ENCODE assay signal across 24 cellular contexts in the genomic region with DNA sequence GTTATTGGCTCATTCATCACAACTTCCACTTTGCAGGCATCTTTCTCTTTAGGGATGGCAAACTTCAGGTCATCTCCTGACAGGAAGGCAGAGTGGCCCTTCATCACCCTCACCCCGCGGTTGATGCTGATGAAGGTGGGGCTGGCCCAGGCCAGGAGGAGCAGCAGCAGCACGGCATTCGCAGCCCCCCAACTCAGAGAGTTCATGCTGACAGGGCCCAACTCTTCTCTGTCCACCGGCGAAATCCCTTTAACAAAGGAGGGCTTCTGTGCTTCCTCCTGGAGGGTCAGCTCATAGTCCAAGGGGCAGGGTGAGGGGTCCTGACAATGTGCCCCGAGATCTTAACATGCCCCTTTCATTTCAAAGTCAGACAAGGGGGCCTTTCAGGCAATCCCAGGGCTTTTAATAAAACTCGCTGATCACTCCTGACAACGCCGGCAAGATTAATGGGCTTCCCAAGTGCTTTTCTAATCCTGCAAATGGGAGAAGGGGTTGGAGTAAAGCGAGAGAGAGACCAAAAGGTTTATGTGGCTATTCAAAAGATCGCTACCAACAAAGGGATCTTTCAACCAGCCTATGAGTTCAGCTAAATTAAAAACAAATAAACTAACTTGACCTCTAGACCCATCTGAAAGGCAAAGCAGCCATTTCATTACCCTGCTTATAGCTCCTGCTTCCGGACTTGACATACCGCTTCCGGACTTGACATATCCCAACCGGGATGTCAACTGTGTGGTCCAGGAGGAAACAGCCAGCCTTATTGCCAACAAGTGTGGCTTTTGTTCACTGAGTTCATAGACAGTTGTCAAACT. TPM values are rescaled to one million over a fixed set of nuclear protein-coding genes. Genes with fewer than 3 reads are reported as not detected.
DNase-seq lines count a peak whose midpoint lies in the region; ATAC-seq and TF ChIP-seq lines count a peak whose summit lies in the region.
"Had no signal": no experiment of that assay in that cellular context is flagged by ENCODE, and none has a peak within 500 bp of the region (broad histone marks: within the 10 kb centered on the region; RNA-seq: fewer than 3 reads in every experiment).

No MANE protein-coding gene starts in this region.

- peaks cover 9 to 17% (median 12%) of the 10 kb centered on the region in 5 experiments for H3K9me3 Mint-ChIP-seq in brain
- H3K9me3 Mint-ChIP-seq: activated CD4-positive, alpha-beta memory T cell treated with anti-CD3 and anti-CD28 coated beads, Interleukin-2, amount 10 ng/mL, durations not matched to agents 7 days and 5 days; T-helper 2 cell treated with Interferon-gamma antibody and Interleukin-4, amounts not matched to agents 5 μg/mL and 100 μg/mL, for 36 hours had no signal

- WGBS in smooth muscle cell (ENCODE audit: low lambda C conversion rate) = 59% methylated on average over 16 of the region's 16 CpGs
- WGBS in GM23248 (ENCODE audit: low coverage in 1 of 2, low lambda C conversion rate in 2 of 2, missing lambda C conversion rate in 2 of 2), 2 experiments = 72 to 76% methylated on average over 16 of the region's 16 CpGs

- TF ChIP-seq CTCF in brain (conservative IDR thresholded peaks at IDR 0.05) (no peak), mucosa of descending colon (IDR thresholded peaks at IDR 0.05) (no peak), smooth muscle cell (IDR thresholded peaks at IDR 0.05; ENCODE audit: borderline replicate concordance, insufficient read depth, poor library complexity, severe bottlenecking) (no peak)

- peak overlapping the region in 3 of 5 experiments; percentile 66 to 84 (median 74) for H3K4me3 Mint-ChIP-seq in brain
- H3K4me3 Mint-ChIP-seq: activated CD4-positive, alpha-beta memory T cell treated with anti-CD3 and anti-CD28 coated beads, Interleukin-2, amount 10 ng/mL, durations not matched to agents 7 days and 5 days; CD14-positive monocyte; T-helper 2 cell treated with Interferon-gamma antibody and Interleukin-4, amounts not matched to agents 5 μg/mL and 100 μg/mL, for 36 hours had no signal

- H3K79me2 ChIP-seq in smooth muscle cell (ENCODE audit: low read depth) (peaks cover 4% of the 10 kb centered on the region), GM23248 (ENCODE audit: insufficient read depth) (no peaks in the 10 kb centered on the region)

- no peaks in the 10 kb centered on the region for H3K9me2 ChIP-seq in GM23248 (ENCODE audit: insufficient read depth)

- H2AFZ ChIP-seq in smooth muscle cell (ENCODE audit: low read depth) (no peak overlapping the region), GM23248 (no peak overlapping the region)

- no peaks in the 10 kb centered on the region for H3K4me1 ChIP-seq in mucosa of descending colon (ENCODE audit: low read depth)
- peaks cover 15% of the 10 kb centered on the region for H3K4me1 ChIP-seq in smooth muscle cell (ENCODE audit: low read depth)
- H3K4me1 ChIP-seq in GM23248 (ENCODE audit: insufficient read depth) = no peaks in the 10 kb centered on the region
- H3K4me1 ChIP-seq: HAP-1, right atrium auricular region, suprapubic skin had no signal

- peak overlapping the region in 3 of 5 experiments; percentile 52 to 74 (median 69) for H3K27ac Mint-ChIP-seq in brain
- H3K27ac Mint-ChIP-seq: activated CD4-positive, alpha-beta memory T cell treated with anti-CD3 and anti-CD28 coated beads, Interleukin-2, amount 10 ng/mL, durations not matched to agents 7 days and 5 days; CD14-positive monocyte; T-helper 2 cell treated with Interferon-gamma antibody and Interleukin-4, amounts not matched to agents 5 μg/mL and 100 μg/mL, for 36 hours had no signal

- DNase-seq in NCI-H2227 treated with DMSO at 0.1 percent for 48 hours (lab: John Stamatoyannopoulos, UW) (peak; percentile 18), mucosa of descending colon (no peak), smooth muscle cell (lab: John Stamatoyannopoulos, UW; ENCODE audit: unreplicated experiment) (no peak), GM23248 (no peak), NCI-H774 (lab: John Stamatoyannopoulos, UW) (no peak), NCI-H2196 (lab: John Stamatoyannopoulos, UW; ENCODE audit: unreplicated experiment) (no peak)
- DNase-seq: activated CD4-positive, alpha-beta memory T cell treated with anti-CD3 and anti-CD28 coated beads, Interleukin-2, amount 10 ng/mL, durations not matched to agents 7 days and 5 days; activated effector memory CD4-positive, alpha-beta T cell treated with anti-CD3 and anti-CD28 coated beads, Interleukin-2, amount 50 U/mL, for 16 hours; cerebellar nuclear complex; effector CD4-positive, alpha-beta T cell; hippocampal formation; KBM-7; left ventricle myocardium superior; NCI-H1694 treated with DMSO at 0.1 percent for 48 hours; NCI-H226; nucleus accumbens had no signal

- ATAC-seq in mucosa of descending colon = peak; percentile 25
- ATAC-seq: esophagus mucosa, left ventricle myocardium superior, Panc1 had no signal

- intact Hi-C loops in mucosa of descending colon (cut with DNase I, micrococcal nuclease) = no loop called here

- H3K9ac ChIP-seq in smooth muscle cell (ENCODE audit: low read depth) (no peak overlapping the region), GM23248 (no peak overlapping the region)

- H3K4me3 ChIP-seq in mucosa of descending colon = no peak overlapping the region
- H3K4me3 ChIP-seq in smooth muscle cell = no peak overlapping the region
- no peak overlapping the region for H3K4me3 ChIP-seq in GM23248
- H3K4me3 ChIP-seq: HAP-1, right atrium auricular region, suprapubic skin had no signal

- H3K4me1 Mint-ChIP-seq in brain = peaks cover 31% of the 10 kb centered on the region
- H3K4me1 Mint-ChIP-seq: activated CD4-positive, alpha-beta memory T cell treated with anti-CD3 and anti-CD28 coated beads, Interleukin-2, amount 10 ng/mL, durations not matched to agents 7 days and 5 days; CD14-positive monocyte had no signal

- peaks cover 5% of the 10 kb centered on the region for H3F3A ChIP-seq in smooth muscle cell (ENCODE audit: low read depth)
- H3F3A ChIP-seq in GM23248 (ENCODE audit: insufficient read depth) = no peaks in the 10 kb centered on the region

- H3K27ac ChIP-seq in smooth muscle cell (ENCODE audit: low read depth) (no peak overlapping the region), GM23248 (no peak overlapping the region)
- H3K27ac ChIP-seq: right atrium auricular region, suprapubic skin had no signal

- in situ Hi-C loops in GM23248 (cut with MboI) = no loop called here

- peaks cover 9% of the 10 kb centered on the region for H3K36me3 Mint-ChIP-seq in brain
- H3K36me3 Mint-ChIP-seq: CD14-positive monocyte had no signal

- no peaks in the 10 kb centered on the region for H3K9me3 ChIP-seq in mucosa of descending colon
- no peaks in the 10 kb centered on the region for H3K9me3 ChIP-seq in smooth muscle cell (replicated peaks; ENCODE audit: low read depth)
- H3K9me3 ChIP-seq in GM23248 (ENCODE audit: low read depth) = no peaks in the 10 kb centered on the region
- H3K9me3 ChIP-seq: HAP-1, right atrium auricular region, suprapubic skin had no signal

- H3K27me3 Mint-ChIP-seq in brain = peaks cover 29% of the 10 kb centered on the region
- H3K27me3 Mint-ChIP-seq: activated CD4-positive, alpha-beta memory T cell treated with anti-CD3 and anti-CD28 coated beads, Interleukin-2, amount 10 ng/mL, durations not matched to agents 7 days and 5 days had no signal

- no peaks in the 10 kb centered on the region for H3K27me3 ChIP-seq in smooth muscle cell (ENCODE audit: low read depth)
- H3K27me3 ChIP-seq in GM23248 (replicated peaks; ENCODE audit: insufficient read depth) = no peaks in the 10 kb centered on the region
- H3K27me3 ChIP-seq: right atrium auricular region, suprapubic skin had no signal

- H4K20me1 ChIP-seq in smooth muscle cell (ENCODE audit: low read depth) (no peaks in the 10 kb centered on the region), GM23248 (ENCODE audit: insufficient read depth) (no peaks in the 10 kb centered on the region)

- H3K4me2 ChIP-seq in smooth muscle cell (peak overlapping the region; percentile 31), GM23248 (ENCODE audit: unreplicated experiment) (no peak overlapping the region)

- H3K36me3 ChIP-seq in mucosa of descending colon (ENCODE audit: low read depth) = no peaks in the 10 kb centered on the region
- H3K36me3 ChIP-seq in smooth muscle cell (ENCODE audit: low read depth) = no peaks in the 10 kb centered on the region
- H3K36me3 ChIP-seq in GM23248 (ENCODE audit: low read depth) = no peaks in the 10 kb centered on the region
- H3K36me3 ChIP-seq: HAP-1, right atrium auricular region, suprapubic skin had no signal

RNA-seq across cellular contexts. Expression of gene FREM1, which starts 41.2 kb away (rescaled TPM):
- polyA plus RNA-seq in brain (ENCODE audit: insufficient read depth, low read depth, low replicate concordance) = 0.61 TPM
- total RNA-seq in mucosa of descending colon = 10 to 100 TPM in 1 of 3 donors, 1 to 10 TPM in 2; 1.4 to 21.2 (median 1.4) TPM
- 18.0 and 28.9 TPM in 2 replicates for total RNA-seq in smooth muscle cell
- polyA plus RNA-seq in smooth muscle cell = 11.5 and 18.0 TPM in 2 replicates
- 0.11 and 0.51 TPM in 2 replicates for total RNA-seq in GM23248 (2014; rRNA removed; shearing (Covaris generic))
- polyA plus RNA-seq in GM23248 (2016; fragmentation: Nextera tagmentation; extraction: Ambion mirVana) = 0.25 and 0.31 TPM in 2 replicates
- total RNA-seq: activated CD4-positive, alpha-beta memory T cell treated with anti-CD3 and anti-CD28 coated beads, Interleukin-2, amount 10 ng/mL, durations not matched to agents 7 days and 5 days had no signal
- polyA plus RNA-seq: CD14-positive monocyte had no signal
